Comparison of ENCODE assay signal across 28 cellular contexts in genomic region chr9:132226571-132227430, GRCh38.
"Had no signal": no experiment of that assay in that cellular context is flagged by ENCODE, and none has a peak within 500 bp of the region (broad histone marks: within the 10 kb centered on the region; RNA-seq: fewer than 3 reads in every experiment).

No MANE protein-coding gene starts in this region.

- H3K27ac ChIP-seq: adrenal gland, body of pancreas, breast epithelium, cardiac muscle cell, colonic mucosa, heart left ventricle had no signal

- ATAC-seq: activated CD4-positive, alpha-beta T cell treated with anti-CD3 and anti-CD28 coated beads for 36 hours; activated CD8-positive, alpha-beta memory T cell treated with anti-CD3 and anti-CD28 coated beads, Interleukin-2, amount 10 ng/mL, durations not matched to agents 7 days and 5 days; activated CD8-positive, alpha-beta T cell treated with anti-CD3 and anti-CD28 coated beads, Interleukin-2, amount 10 ng/mL, durations not matched to agents 7 days and 5 days; activated naive CD8-positive, alpha-beta T cell treated with anti-CD3 and anti-CD28 coated beads, Interleukin-2, amount 50 U/mL, for 24 hours; body of pancreas; esophagus mucosa; heart left ventricle had no signal

- DNase-seq: activated CD4-positive, alpha-beta memory T cell treated with anti-CD3 and anti-CD28 coated beads for 36 hours; activated CD4-positive, alpha-beta T cell treated with anti-CD3 and anti-CD28 coated beads for 36 hours; activated CD4-positive, alpha-beta T cell treated with anti-CD3 and anti-CD28 coated beads, Interleukin-2, amount 10 ng/mL, durations not matched to agents 24 days and 14 days; activated CD4-positive, CD25-positive, alpha-beta regulatory T cell; activated CD4-positive, CD25-positive, alpha-beta regulatory T cell treated with anti-CD3 and anti-CD28 coated beads, Interleukin-2, amount 50 U/mL, for 72 hours; activated CD8-positive, alpha-beta memory T cell treated with anti-CD3 and anti-CD28 coated beads, Interleukin-2, amount 10 ng/mL, durations not matched to agents 7 days and 5 days; activated CD8-positive, alpha-beta memory T cell treated with anti-CD3 and anti-CD28 coated beads, Interleukin-2, amount 50 U/mL, for 4 hours; activated CD8-positive, alpha-beta T cell treated with anti-CD3 and anti-CD28 coated beads, Interleukin-2, amount 10 ng/mL, durations not matched to agents 7 days and 5 days; activated effector memory CD4-positive, alpha-beta T cell treated with anti-CD3 and anti-CD28 coated beads, Interleukin-2, amount 50 U/mL, for 16 hours; activated naive CD4-positive, alpha-beta T cell treated with anti-CD3 and anti-CD28 coated beads for 36 hours; activated naive CD8-positive, alpha-beta T cell treated with anti-CD3 and anti-CD28 coated beads for 36 hours; activated naive CD8-positive, alpha-beta T cell treated with anti-CD3 and anti-CD28 coated beads, Interleukin-2, amount 50 U/mL, for 24 hours; activated T-cell treated with anti-CD3 and anti-CD28 coated beads, Interleukin-2, amount 50 U/mL, for 1 hour; activated T-cell treated with anti-CD3 and anti-CD28 coated beads, Interleukin-2, amount 50 U/mL, for 48 hours; adrenal gland; amygdala; aorta; body of pancreas; central memory CD4-positive, alpha-beta T cell; cerebellar nuclear complex; colonic mucosa; effector CD8-positive, alpha-beta T cell; foreskin fibroblast; T1000 had no signal

- H3K4me1 ChIP-seq: adrenal gland, body of pancreas, breast epithelium, colonic mucosa had no signal

- H3K9me3 ChIP-seq: adrenal gland, body of pancreas, breast epithelium, colonic mucosa, heart left ventricle had no signal

- H3K27me3 ChIP-seq: body of pancreas, cardiac muscle cell had no signal

- H3K36me3 ChIP-seq: adrenal gland, breast epithelium, cardiac muscle cell, colonic mucosa, heart left ventricle had no signal

- H3K4me3 ChIP-seq: adrenal gland, body of pancreas, breast epithelium, cardiac muscle cell, colonic mucosa, heart left ventricle had no signal
